ENCODE assay signal across 17 cellular contexts in genomic region chr10:34252111-34252510, GRCh38.
DNase-seq lines count a peak whose midpoint lies in the region; ATAC-seq and TF ChIP-seq lines count a peak whose summit lies in the region.
"Had no signal": no experiment of that assay in that cellular context is flagged by ENCODE, and none has a peak within 500 bp of the region (broad histone marks: within the 10 kb centered on the region; RNA-seq: fewer than 3 reads in every experiment).

No MANE protein-coding gene starts in this region.

- H3K36me3 Mint-ChIP-seq in WTC11, result no peaks in the 10 kb centered on the region
- H3K36me3 Mint-ChIP-seq: activated naive CD4-positive, alpha-beta T cell treated with anti-CD3 and anti-CD28 coated beads, Interleukin-2, amount 50 U/mL, for 24 hours; CD4-positive, CD25-positive, alpha-beta regulatory T cell had no signal

- no peaks in the 10 kb centered on the region for H3K27me3 ChIP-seq in iPS DF 6.9 (ENCODE audit: control insufficient read depth, insufficient read depth, low read length)
- H3K27me3 ChIP-seq in upper lobe of right lung, result no peaks in the 10 kb centered on the region
- no peaks in the 10 kb centered on the region for H3K27me3 ChIP-seq in effector memory CD4-positive, alpha-beta T cell (replicated peaks; ENCODE audit: control insufficient read depth, insufficient read depth, low read length, poor library complexity, severe bottlenecking)
- H3K27me3 ChIP-seq: SJCRH30, spleen had no signal

- H3K4me3 ChIP-seq in iPS DF 6.9 (ENCODE audit: low read length), result no peak overlapping the region
- H3K4me3 ChIP-seq in upper lobe of right lung, result no peak overlapping the region
- no peak overlapping the region for H3K4me3 ChIP-seq in effector memory CD4-positive, alpha-beta T cell (ENCODE audit: insufficient read depth, low read depth, low read length, poor library complexity, severe bottlenecking)
- H3K4me3 ChIP-seq: SJCRH30, spleen had no signal

- H3K9me3 ChIP-seq in iPS DF 6.9 (ENCODE audit: control insufficient read depth, insufficient read depth, low read length), result no peaks in the 10 kb centered on the region
- H3K9me3 ChIP-seq in upper lobe of right lung, result no peaks in the 10 kb centered on the region
- no peaks in the 10 kb centered on the region for H3K9me3 ChIP-seq in effector memory CD4-positive, alpha-beta T cell (ENCODE audit: control insufficient read depth, low read length)
- H3K9me3 ChIP-seq: SJCRH30, spleen had no signal

- DNase-seq in NCI-H2029 (lab: John Stamatoyannopoulos, UW) (peak; percentile 24), NCI-H2029 treated with DMSO at 0.1 percent for 48 hours (lab: John Stamatoyannopoulos, UW) (no peak), WTC11 (ENCODE audit: low spot score) (peak; percentile 32), iPS DF 6.9 (ENCODE audit: low read depth, low spot score) (peak; percentile 9), upper lobe of right lung (no peak), NCI-H1048 (lab: John Stamatoyannopoulos, UW) (no peak)
- no peak for DNase-seq in effector memory CD4-positive, alpha-beta T cell
- DNase-seq: activated CD4-positive, alpha-beta T cell treated with anti-CD3 and anti-CD28 coated beads for 4 hours; CD4-positive, CD25-positive, alpha-beta regulatory T cell; foreskin melanocyte; SJCRH30; spleen; T-helper 9 cell had no signal

- no CpG with 5 or more reads among the region's 7 CpGs for WGBS in iPS DF 6.9 (ENCODE audit: insufficient coverage, insufficient read length)

- TF ChIP-seq CTCF in WTC11 (IDR thresholded peaks at IDR 0.05) (no peak), upper lobe of right lung (IDR thresholded peaks at IDR 0.05) (no peak)

- peaks cover 37% of the 10 kb centered on the region for H3K4me1 Mint-ChIP-seq in WTC11
- H3K4me1 Mint-ChIP-seq: CD4-positive, CD25-positive, alpha-beta regulatory T cell; central memory CD8-positive, alpha-beta T cell had no signal

- H3K36me3 ChIP-seq in iPS DF 6.9 (ENCODE audit: control insufficient read depth, insufficient read depth, low read length) (no peaks in the 10 kb centered on the region), upper lobe of right lung (no peaks in the 10 kb centered on the region)
- H3K36me3 ChIP-seq in effector memory CD4-positive, alpha-beta T cell (ENCODE audit: control insufficient read depth, insufficient read depth, low read length), result no peaks in the 10 kb centered on the region
- H3K36me3 ChIP-seq: SJCRH30, spleen had no signal

- H3K9me3 Mint-ChIP-seq in WTC11, result no peaks in the 10 kb centered on the region
- H3K9me3 Mint-ChIP-seq: activated naive CD4-positive, alpha-beta T cell treated with anti-CD3 and anti-CD28 coated beads, Interleukin-2, amount 50 U/mL, for 24 hours; central memory CD8-positive, alpha-beta T cell had no signal

- peak overlapping the region; percentile 32; the same call in 1 of the 2 replicates for H3K27ac Mint-ChIP-seq in WTC11
- H3K27ac Mint-ChIP-seq: activated naive CD4-positive, alpha-beta T cell treated with anti-CD3 and anti-CD28 coated beads, Interleukin-2, amount 50 U/mL, for 24 hours; CD4-positive, CD25-positive, alpha-beta regulatory T cell had no signal

- intact Hi-C loops in upper lobe of right lung (cut with DNase I), result no loop called here

- H3K4me3 Mint-ChIP-seq in WTC11, result no peak overlapping the region
- H3K4me3 Mint-ChIP-seq: activated naive CD4-positive, alpha-beta T cell treated with anti-CD3 and anti-CD28 coated beads, Interleukin-2, amount 50 U/mL, for 24 hours; CD4-positive, CD25-positive, alpha-beta regulatory T cell; central memory CD8-positive, alpha-beta T cell had no signal

- no peak overlapping the region for H3K27ac ChIP-seq in iPS DF 6.9 (ENCODE audit: low read length)
- no peak overlapping the region for H3K27ac ChIP-seq in upper lobe of right lung
- no peak overlapping the region for H3K27ac ChIP-seq in effector memory CD4-positive, alpha-beta T cell (ENCODE audit: insufficient read depth, low read length, poor library complexity, severe bottlenecking)
- H3K27ac ChIP-seq: parathyroid adenoma, SJCRH30, spleen had no signal

- POLR2A ChIA-PET in WTC11 (lab: Charles Lee), result interaction anchor here (0.5 kb wide), 1 partner anchor 19 kb away, joined by 3 read pairs; no protein-coding TSS in a partner anchor

- ATAC-seq in WTC11 (peak; percentile 94), upper lobe of right lung (peak; percentile 76), GM18907 (IDR thresholded peaks at IDR 0.05; ENCODE audit: unreplicated experiment) (no peak)

- peaks cover 3% of the 10 kb centered on the region; the same call in 1 of the 2 replicates for H3K4me1 ChIP-seq in iPS DF 6.9 (ENCODE audit: control insufficient read depth, insufficient read depth, low read length)
- H3K4me1 ChIP-seq in upper lobe of right lung, result no peaks in the 10 kb centered on the region
- H3K4me1 ChIP-seq in effector memory CD4-positive, alpha-beta T cell (ENCODE audit: control insufficient read depth, insufficient read depth, low read length, poor library complexity, severe bottlenecking), result no peaks in the 10 kb centered on the region
- H3K4me1 ChIP-seq: parathyroid adenoma, spleen had no signal

- no peaks in the 10 kb centered on the region for H3K27me3 Mint-ChIP-seq in WTC11 (ENCODE audit: low read depth)
- H3K27me3 Mint-ChIP-seq: activated naive CD4-positive, alpha-beta T cell treated with anti-CD3 and anti-CD28 coated beads, Interleukin-2, amount 50 U/mL, for 24 hours; central memory CD8-positive, alpha-beta T cell had no signal

- CTCF ChIA-PET in WTC11 (lab: Charles Lee), result interaction anchor here (1.0 kb wide), 1 partner anchor 139 kb away, joined by 3 read pairs; no protein-coding TSS in a partner anchor

TF ChIP-seq in WTC11, 78 proteins besides CTCF, POLR2A, EP300 and RAD21:
- no peak for TF ChIP-seq ZNF317 (CRISPR knock-in tag; IDR thresholded peaks at IDR 0.05; ENCODE audit: borderline replicate concordance, low read depth)
- no peak for TF ChIP-seq OVOL2 (CRISPR knock-in tag; IDR thresholded peaks at IDR 0.05; ENCODE audit: borderline replicate concordance)
- no peak for TF ChIP-seq PRRX2 (CRISPR knock-in tag; IDR thresholded peaks at IDR 0.05)
- no peak for TF ChIP-seq RORB (CRISPR knock-in tag; IDR thresholded peaks at IDR 0.05)
- TF ChIP-seq ATF6 (CRISPR knock-in tag; IDR thresholded peaks at IDR 0.05), result no peak
- no peak for TF ChIP-seq CREB1 (CRISPR knock-in tag; IDR thresholded peaks at IDR 0.05)
- TF ChIP-seq FOXK1 (CRISPR knock-in tag; IDR thresholded peaks at IDR 0.05), result no peak
- TF ChIP-seq, protein P1, sequence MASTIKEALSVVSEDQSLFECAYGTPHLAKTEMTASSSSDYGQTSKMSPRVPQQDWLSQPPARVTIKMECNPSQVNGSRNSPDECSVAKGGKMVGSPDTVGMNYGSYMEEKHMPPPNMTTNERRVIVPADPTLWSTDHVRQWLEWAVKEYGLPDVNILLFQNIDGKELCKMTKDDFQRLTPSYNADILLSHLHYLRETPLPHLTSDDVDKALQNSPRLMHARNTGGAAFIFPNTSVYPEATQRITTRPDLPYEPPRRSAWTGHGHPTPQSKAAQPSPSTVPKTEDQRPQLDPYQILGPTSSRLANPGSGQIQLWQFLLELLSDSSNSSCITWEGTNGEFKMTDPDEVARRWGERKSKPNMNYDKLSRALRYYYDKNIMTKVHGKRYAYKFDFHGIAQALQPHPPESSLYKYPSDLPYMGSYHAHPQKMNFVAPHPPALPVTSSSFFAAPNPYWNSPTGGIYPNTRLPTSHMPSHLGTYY (CRISPR knock-in tag; IDR thresholded peaks at IDR 0.05), result no peak
- TF ChIP-seq, protein P2, sequence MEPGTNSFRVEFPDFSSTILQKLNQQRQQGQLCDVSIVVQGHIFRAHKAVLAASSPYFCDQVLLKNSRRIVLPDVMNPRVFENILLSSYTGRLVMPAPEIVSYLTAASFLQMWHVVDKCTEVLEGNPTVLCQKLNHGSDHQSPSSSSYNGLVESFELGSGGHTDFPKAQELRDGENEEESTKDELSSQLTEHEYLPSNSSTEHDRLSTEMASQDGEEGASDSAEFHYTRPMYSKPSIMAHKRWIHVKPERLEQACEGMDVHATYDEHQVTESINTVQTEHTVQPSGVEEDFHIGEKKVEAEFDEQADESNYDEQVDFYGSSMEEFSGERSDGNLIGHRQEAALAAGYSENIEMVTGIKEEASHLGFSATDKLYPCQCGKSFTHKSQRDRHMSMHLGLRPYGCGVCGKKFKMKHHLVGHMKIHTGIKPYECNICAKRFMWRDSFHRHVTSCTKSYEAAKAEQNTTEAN (CRISPR knock-in tag; IDR thresholded peaks at IDR 0.05), result no peak
- TF ChIP-seq NFE2L1 (CRISPR knock-in tag; IDR thresholded peaks at IDR 0.05), result no peak
TF ChIP-seq in WTC11: peak in this region for 0.

Comparison
In these comparisons a context has a peak if more than half of its experiments do, and no peak if none do; other contexts are left out.
1. DNase-seq: peak in NCI-H2029 (single experiment), WTC11 (single experiment) and iPS DF 6.9 (single experiment); none in NCI-H2029 treated with DMSO at 0.1 percent for 48 hours (single experiment), upper lobe of right lung (single experiment), NCI-H1048 (single experiment) and effector memory CD4-positive, alpha-beta T cell (0 of 3).